ENCODE assay signal across 1 cellular context in the genomic region with DNA sequence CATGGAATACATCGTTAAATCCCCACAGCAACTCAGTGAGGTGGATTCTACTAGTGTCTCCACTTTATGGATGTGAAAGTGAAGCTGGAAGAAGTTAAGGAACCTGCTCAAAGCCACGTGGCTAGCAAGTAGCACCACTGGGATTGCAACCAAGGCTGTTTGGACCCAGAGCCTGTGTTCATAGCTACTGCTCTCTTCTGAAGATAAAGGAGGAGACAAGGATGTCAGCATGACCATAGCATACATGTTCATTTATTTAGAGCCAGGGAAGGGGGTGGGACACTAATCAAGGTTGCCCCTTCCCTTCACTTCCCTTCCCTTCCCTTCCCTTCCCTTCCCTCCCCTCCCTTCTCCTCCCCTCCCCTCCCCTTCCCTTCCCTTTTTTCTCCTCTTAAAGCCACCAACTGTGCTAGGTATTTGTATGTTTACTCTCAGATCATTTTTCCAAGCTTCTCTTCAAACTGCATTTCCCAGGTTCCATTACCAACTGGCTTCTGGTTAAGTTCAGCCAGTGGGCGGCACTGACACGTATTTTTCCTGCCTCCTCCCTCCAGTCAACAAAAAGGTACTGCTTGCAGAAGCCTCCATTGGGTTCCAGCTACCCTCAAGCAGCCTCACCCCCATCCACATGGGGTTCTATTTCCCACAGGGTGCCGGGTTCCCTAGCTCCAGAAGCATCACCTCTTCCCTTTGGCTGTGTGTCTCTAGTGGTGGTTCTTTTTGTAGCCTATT.
TF ChIP-seq lines count a peak whose summit lies in the region.

No MANE protein-coding gene starts in this region.

TF ChIP-seq in GM23338, 12 proteins besides CTCF, POLR2A, EP300 and RAD21 (continued from another document):
- TF ChIP-seq, protein P1, sequence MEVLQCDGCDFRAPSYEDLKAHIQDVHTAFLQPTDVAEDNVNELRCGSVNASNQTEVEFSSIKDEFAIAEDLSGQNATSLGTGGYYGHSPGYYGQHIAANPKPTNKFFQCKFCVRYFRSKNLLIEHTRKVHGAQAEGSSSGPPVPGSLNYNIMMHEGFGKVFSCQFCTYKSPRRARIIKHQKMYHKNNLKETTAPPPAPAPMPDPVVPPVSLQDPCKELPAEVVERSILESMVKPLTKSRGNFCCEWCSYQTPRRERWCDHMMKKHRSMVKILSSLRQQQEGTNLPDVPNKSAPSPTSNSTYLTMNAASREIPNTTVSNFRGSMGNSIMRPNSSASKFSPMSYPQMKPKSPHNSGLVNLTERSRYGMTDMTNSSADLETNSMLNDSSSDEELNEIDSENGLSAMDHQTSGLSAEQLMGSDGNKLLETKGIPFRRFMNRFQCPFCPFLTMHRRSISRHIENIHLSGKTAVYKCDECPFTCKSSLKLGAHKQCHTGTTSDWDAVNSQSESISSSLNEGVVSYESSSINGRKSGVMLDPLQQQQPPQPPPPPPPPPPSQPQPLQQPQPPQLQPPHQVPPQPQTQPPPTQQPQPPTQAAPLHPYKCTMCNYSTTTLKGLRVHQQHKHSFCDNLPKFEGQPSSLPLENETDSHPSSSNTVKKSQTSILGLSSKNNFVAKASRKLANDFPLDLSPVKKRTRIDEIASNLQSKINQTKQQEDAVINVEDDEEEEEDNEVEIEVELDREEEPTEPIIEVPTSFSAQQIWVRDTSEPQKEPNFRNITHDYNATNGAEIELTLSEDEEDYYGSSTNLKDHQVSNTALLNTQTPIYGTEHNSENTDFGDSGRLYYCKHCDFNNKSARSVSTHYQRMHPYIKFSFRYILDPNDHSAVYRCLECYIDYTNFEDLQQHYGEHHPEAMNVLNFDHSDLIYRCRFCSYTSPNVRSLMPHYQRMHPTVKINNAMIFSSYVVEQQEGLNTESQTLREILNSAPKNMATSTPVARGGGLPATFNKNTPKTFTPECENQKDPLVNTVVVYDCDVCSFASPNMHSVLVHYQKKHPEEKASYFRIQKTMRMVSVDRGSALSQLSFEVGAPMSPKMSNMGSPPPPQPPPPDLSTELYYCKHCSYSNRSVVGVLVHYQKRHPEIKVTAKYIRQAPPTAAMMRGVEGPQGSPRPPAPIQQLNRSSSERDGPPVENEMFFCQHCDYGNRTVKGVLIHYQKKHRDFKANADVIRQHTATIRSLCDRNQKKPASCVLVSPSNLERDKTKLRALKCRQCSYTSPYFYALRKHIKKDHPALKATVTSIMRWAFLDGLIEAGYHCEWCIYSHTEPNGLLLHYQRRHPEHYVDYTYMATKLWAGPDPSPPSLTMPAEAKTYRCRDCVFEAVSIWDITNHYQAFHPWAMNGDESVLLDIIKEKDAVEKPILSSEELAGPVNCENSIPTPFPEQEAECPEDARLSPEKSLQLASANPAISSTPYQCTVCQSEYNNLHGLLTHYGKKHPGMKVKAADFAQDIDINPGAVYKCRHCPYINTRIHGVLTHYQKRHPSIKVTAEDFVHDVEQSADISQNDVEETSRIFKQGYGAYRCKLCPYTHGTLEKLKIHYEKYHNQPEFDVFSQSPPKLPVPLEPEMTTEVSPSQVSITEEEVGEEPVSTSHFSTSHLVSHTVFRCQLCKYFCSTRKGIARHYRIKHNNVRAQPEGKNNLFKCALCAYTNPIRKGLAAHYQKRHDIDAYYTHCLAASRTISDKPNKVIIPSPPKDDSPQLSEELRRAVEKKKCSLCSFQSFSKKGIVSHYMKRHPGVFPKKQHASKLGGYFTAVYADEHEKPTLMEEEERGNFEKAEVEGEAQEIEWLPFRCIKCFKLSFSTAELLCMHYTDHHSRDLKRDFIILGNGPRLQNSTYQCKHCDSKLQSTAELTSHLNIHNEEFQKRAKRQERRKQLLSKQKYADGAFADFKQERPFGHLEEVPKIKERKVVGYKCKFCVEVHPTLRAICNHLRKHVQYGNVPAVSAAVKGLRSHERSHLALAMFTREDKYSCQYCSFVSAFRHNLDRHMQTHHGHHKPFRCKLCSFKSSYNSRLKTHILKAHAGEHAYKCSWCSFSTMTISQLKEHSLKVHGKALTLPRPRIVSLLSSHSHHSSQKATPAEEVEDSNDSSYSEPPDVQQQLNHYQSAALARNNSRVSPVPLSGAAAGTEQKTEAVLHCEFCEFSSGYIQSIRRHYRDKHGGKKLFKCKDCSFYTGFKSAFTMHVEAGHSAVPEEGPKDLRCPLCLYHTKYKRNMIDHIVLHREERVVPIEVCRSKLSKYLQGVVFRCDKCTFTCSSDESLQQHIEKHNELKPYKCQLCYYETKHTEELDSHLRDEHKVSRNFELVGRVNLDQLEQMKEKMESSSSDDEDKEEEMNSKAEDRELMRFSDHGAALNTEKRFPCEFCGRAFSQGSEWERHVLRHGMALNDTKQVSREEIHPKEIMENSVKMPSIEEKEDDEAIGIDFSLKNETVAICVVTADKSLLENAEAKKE (CRISPR knock-in tag; IDR thresholded peaks at IDR 0.05), result no peak
- TF ChIP-seq ZNF114 (CRISPR knock-in tag; IDR thresholded peaks at IDR 0.05) (no peak), JUNB (IDR thresholded peaks at IDR 0.05; ENCODE audit: unreplicated experiment) (no peak), EZH2 (IDR thresholded peaks at IDR 0.05; ENCODE audit: low read depth, unreplicated experiment) (no peak), POLR2AphosphoS5 (IDR thresholded peaks at IDR 0.05; ENCODE audit: low read depth) (no peak), EZH2phosphoT487 (IDR thresholded peaks at IDR 0.05; ENCODE audit: unreplicated experiment) (no peak), ZNF331 (CRISPR knock-in tag; IDR thresholded peaks at IDR 0.05; ENCODE audit: low read depth) (no peak), CREB1 (CRISPR knock-in tag; IDR thresholded peaks at IDR 0.05; ENCODE audit: low read depth) (no peak), NANOG (IDR thresholded peaks at IDR 0.05; ENCODE audit: borderline replicate concordance) (no peak), STAT1 (IDR thresholded peaks at IDR 0.05; ENCODE audit: unreplicated experiment) (no peak)
- TF ChIP-seq, protein P2, sequence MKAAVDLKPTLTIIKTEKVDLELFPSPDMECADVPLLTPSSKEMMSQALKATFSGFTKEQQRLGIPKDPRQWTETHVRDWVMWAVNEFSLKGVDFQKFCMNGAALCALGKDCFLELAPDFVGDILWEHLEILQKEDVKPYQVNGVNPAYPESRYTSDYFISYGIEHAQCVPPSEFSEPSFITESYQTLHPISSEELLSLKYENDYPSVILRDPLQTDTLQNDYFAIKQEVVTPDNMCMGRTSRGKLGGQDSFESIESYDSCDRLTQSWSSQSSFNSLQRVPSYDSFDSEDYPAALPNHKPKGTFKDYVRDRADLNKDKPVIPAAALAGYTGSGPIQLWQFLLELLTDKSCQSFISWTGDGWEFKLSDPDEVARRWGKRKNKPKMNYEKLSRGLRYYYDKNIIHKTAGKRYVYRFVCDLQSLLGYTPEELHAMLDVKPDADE (IDR thresholded peaks at IDR 0.05), result no peak
